In the genomic region with DNA sequence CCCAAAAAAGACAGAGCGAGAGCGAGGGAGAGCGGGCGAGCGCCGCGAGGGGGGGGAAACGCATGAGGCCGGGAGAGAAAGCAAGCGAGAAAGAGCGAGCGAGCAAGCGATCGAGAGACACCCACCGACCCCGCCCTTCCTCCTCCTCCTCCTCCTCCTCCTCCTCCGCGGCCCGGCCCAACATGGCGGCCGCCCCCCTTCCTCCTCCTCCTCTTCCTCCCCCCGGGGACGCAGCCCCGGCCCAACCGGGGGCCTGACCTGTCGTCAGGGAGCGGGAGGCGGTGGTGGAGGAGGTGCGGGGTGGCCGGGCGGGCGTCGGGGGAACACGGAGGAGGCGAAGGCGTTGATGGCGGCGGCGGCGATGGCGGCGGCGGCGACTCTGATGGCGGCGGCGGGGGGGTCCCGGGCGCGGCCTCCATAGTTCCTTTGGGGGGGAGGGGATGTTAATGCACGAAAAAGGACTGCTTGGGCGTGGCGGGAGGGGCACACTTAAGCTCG, we compare ENCODE assay signal across 8 cellular contexts. TPM values are rescaled to one million over a fixed set of nuclear protein-coding genes. Genes with fewer than 3 reads are reported as not detected.
DNase-seq lines count a peak whose midpoint lies in the region; ATAC-seq and TF ChIP-seq lines count a peak whose summit lies in the region.

No MANE protein-coding gene starts in this region.

- peak overlapping the region; percentile 77 for H2AFZ ChIP-seq in neuronal stem cell (ENCODE audit: low read length)

- H3K4ac ChIP-seq in neuronal stem cell (ENCODE audit: low read length), result peak overlapping the region; percentile 60

- DNase-seq in BJ (ENCODE audit: low read depth) (no peak), GM20000 (ENCODE audit: low spot score) (peak; percentile 83), Kasumi-1 (lab: John Stamatoyannopoulos, UW) (peak; percentile 71 to 73), SJCRH30 (peak; percentile 79 to 82), neuronal stem cell (ENCODE audit: low spot score) (peak; percentile 72)
- DNase-seq in activated naive CD4-positive, alpha-beta T cell (lab: John Stamatoyannopoulos, UW), result peak; percentile 61 to 88 (median 80)

- H2BK5ac ChIP-seq in neuronal stem cell (ENCODE audit: low read length), result peak overlapping the region; percentile 95

- no peak for TF ChIP-seq EP300 in gastroesophageal sphincter (IDR thresholded peaks at IDR 0.05)

- H2BK120ac ChIP-seq in neuronal stem cell (ENCODE audit: low read depth, low read length), result peak overlapping the region; percentile 88

- POLR2A ChIA-PET in BJ (lab: Charles Lee), result no interaction called here

- ATAC-seq in gastroesophageal sphincter, result peak; percentile 45

- H3K4me1 ChIP-seq in SJCRH30, result peaks cover 8% of the 10 kb centered on the region; the same call in 1 of the 2 replicates
- H3K4me1 ChIP-seq in gastroesophageal sphincter, result peaks cover 6 to 46% (median 16%) of the 10 kb centered on the region in 3 donors
- peaks cover 8 to 22% of the 10 kb centered on the region in 2 donors for H3K4me1 ChIP-seq in neuronal stem cell (ENCODE audit: control insufficient read depth in 2 of 2, insufficient read depth in 1 of 2, low read depth in 1 of 2, low read length in 2 of 2)
- peaks cover 7 to 44% (median 38%) of the 10 kb centered on the region in 5 donors for H3K4me1 ChIP-seq in subcutaneous abdominal adipose tissue (ENCODE audit: control insufficient read depth in 5 of 5, insufficient read depth in 5 of 5, low read length in 5 of 5)

- no peaks in the 10 kb centered on the region for H3K27me3 ChIP-seq in BJ (ENCODE audit: control insufficient read depth, insufficient read depth, low read length)
- H3K27me3 ChIP-seq in SJCRH30, result no peaks in the 10 kb centered on the region
- no peaks in the 10 kb centered on the region for H3K27me3 ChIP-seq in gastroesophageal sphincter
- no peaks in the 10 kb centered on the region for H3K27me3 ChIP-seq in neuronal stem cell (ENCODE audit: control insufficient read depth in 3 of 3, insufficient read depth in 3 of 3, low read depth in 1 of 3, low read length in 3 of 3)
- H3K27me3 ChIP-seq in subcutaneous abdominal adipose tissue (ENCODE audit: control insufficient read depth in 5 of 5, insufficient read depth in 4 of 5, low read length in 5 of 5), result no peaks in the 10 kb centered on the region

- H3K27ac ChIP-seq in SJCRH30 (peak overlapping the region; percentile 99), gastroesophageal sphincter (peak overlapping the region; percentile 99 to 100 (median 100)), neuronal stem cell (replicated peaks; ENCODE audit: low read length) (peak overlapping the region; percentile 93), subcutaneous abdominal adipose tissue (ENCODE audit: low read depth, low read length) (peak overlapping the region; percentile 100)

- peak; percentile 82 to 83 for TF ChIP-seq POLR2A in gastroesophageal sphincter (IDR thresholded peaks at IDR 0.05)

- no peak overlapping the region for H2BK15ac ChIP-seq in neuronal stem cell (ENCODE audit: low read length)

- peak overlapping the region; percentile 85 for H3K14ac ChIP-seq in neuronal stem cell (ENCODE audit: low read length)

- no peak overlapping the region for H4K8ac ChIP-seq in neuronal stem cell (ENCODE audit: low read depth, low read length)

- peaks cover 4% of the 10 kb centered on the region; the same call in 1 of the 2 replicates for H3K36me3 ChIP-seq in BJ (ENCODE audit: control insufficient read depth, insufficient read depth, low read length)
- H3K36me3 ChIP-seq in SJCRH30, result peaks cover 9% of the 10 kb centered on the region; the same call in 1 of the 2 replicates
- H3K36me3 ChIP-seq in gastroesophageal sphincter, result no peaks in the 10 kb centered on the region
- peaks cover 0 to 34% of the 10 kb centered on the region in 2 donors for H3K36me3 ChIP-seq in neuronal stem cell (replicated peaks in 1 of 2; ENCODE audit: control insufficient read depth in 2 of 2, insufficient read depth in 2 of 2, low read length in 2 of 2)
- H3K36me3 ChIP-seq in subcutaneous abdominal adipose tissue (ENCODE audit: control insufficient read depth in 5 of 5, insufficient read depth in 5 of 5, low read length in 5 of 5), result no peaks in the 10 kb centered on the region

- H3K9ac ChIP-seq in neuronal stem cell (ENCODE audit: low read depth, low read length, poor library complexity) (peak overlapping the region; percentile 91), subcutaneous abdominal adipose tissue (ENCODE audit: low read length in 5 of 5) (peak overlapping the region; percentile 73 to 100 (median 100))

- peak overlapping the region; percentile 99 for H4K91ac ChIP-seq in neuronal stem cell (ENCODE audit: low read depth, low read length, poor library complexity)

- H2BK12ac ChIP-seq in neuronal stem cell (ENCODE audit: low read length), result no peak overlapping the region

- H2AK5ac ChIP-seq in neuronal stem cell (ENCODE audit: low read depth, low read length), result peak overlapping the region; percentile 100

- no peak for TF ChIP-seq CTCF in BJ (IDR thresholded peaks at IDR 0.05; ENCODE audit: insufficient read depth, low read depth, low read length)
- TF ChIP-seq CTCF in GM20000 (IDR thresholded peaks at IDR 0.05; ENCODE audit: extremely low read depth, missing control alignments), result no peak
- no peak for TF ChIP-seq CTCF in gastroesophageal sphincter (IDR thresholded peaks at IDR 0.05)

- peak overlapping the region; percentile 86 for H3K4me2 ChIP-seq in neuronal stem cell (ENCODE audit: insufficient read depth, low read length, poor library complexity, severe bottlenecking)

- CTCF ChIA-PET in BJ (lab: Yijun Ruan, JAX), result interaction anchor here (0.7 to 1.0 kb wide), 2 partner anchors 10 to 49 kb away, joined by 3 read pairs; no protein-coding TSS in a partner anchor

- H3K4me3 ChIP-seq in BJ (ENCODE audit: low read depth, low read length) (peak overlapping the region; percentile 73), SJCRH30 (peak overlapping the region; percentile 83), gastroesophageal sphincter (peak overlapping the region; percentile 76 to 96), neuronal stem cell (ENCODE audit: low read length in 2 of 2) (peak overlapping the region; percentile 64 to 90), subcutaneous abdominal adipose tissue (ENCODE audit: low read depth in 1 of 5, low read length in 5 of 5) (peak overlapping the region; percentile 48 to 96 (median 90))

- no peaks in the 10 kb centered on the region for H3K79me1 ChIP-seq in neuronal stem cell (ENCODE audit: low read depth, low read length)

- peak overlapping the region; percentile 100 for H3K18ac ChIP-seq in neuronal stem cell (ENCODE audit: low read length)

- peak overlapping the region; percentile 98 for H3K23ac ChIP-seq in neuronal stem cell (ENCODE audit: low read depth, low read length, poor library complexity)

- WGBS in gastroesophageal sphincter (ENCODE audit: low coverage in 1 of 2), 2 donors, result 2% methylated on average over 19 of the region's 54 CpGs; no CpG with 5 or more reads in 1 of the 2 donors
- no CpG with 5 or more reads among the region's 54 CpGs for WGBS in neuronal stem cell (ENCODE audit: extremely low coverage in 2 of 2, insufficient read length in 2 of 2, insufficient replicate concordance in 1 of 2), 2 donors

- H3K9me3 ChIP-seq in SJCRH30 (replicated peaks), result no peaks in the 10 kb centered on the region
- H3K9me3 ChIP-seq in gastroesophageal sphincter, result no peaks in the 10 kb centered on the region
- no peaks in the 10 kb centered on the region for H3K9me3 ChIP-seq in neuronal stem cell (replicated peaks in 1 of 2; ENCODE audit: control insufficient read depth in 2 of 2, insufficient read depth in 1 of 2, low read depth in 1 of 2, low read length in 2 of 2)
- H3K9me3 ChIP-seq in subcutaneous abdominal adipose tissue (ENCODE audit: control insufficient read depth in 5 of 5, low read length in 5 of 5), result no peaks in the 10 kb centered on the region

RNA-seq across cellular contexts. Expression of a gene that starts 1.4 kb away (rescaled TPM):
- 3.3 and 4.3 TPM in 2 replicates for polyA plus RNA-seq in BJ (2011; rRNA removed)
- 7.1 and 10.1 TPM in 2 replicates for polyA minus RNA-seq in BJ (2011; rRNA and poly(A)+ RNA removed)
- total RNA-seq in SJCRH30 (2014; rRNA removed; shearing (Covaris generic)), result 19.4 and 21.2 TPM in 2 replicates
- 10 to 100 TPM; 22.5 to 28.7 (median 24.9) TPM for total RNA-seq in gastroesophageal sphincter
- 19.2 TPM for polyA plus RNA-seq in neuronal stem cell (2013, experiment 1 of 2)
- polyA plus RNA-seq in neuronal stem cell (2013, experiment 2 of 2), result 19.1 TPM

RNA-seq across cellular contexts. Expression of a gene that starts 18.4 kb away (rescaled TPM):
- 138 and 156 TPM in 2 replicates for polyA plus RNA-seq in BJ (2011; rRNA removed)
- polyA minus RNA-seq in BJ (2011; rRNA and poly(A)+ RNA removed), result 50.1 and 64.5 TPM in 2 replicates
- total RNA-seq in SJCRH30 (2014; rRNA removed; shearing (Covaris generic)), result 202 and 219 TPM in 2 replicates
- 100 to 1,000 TPM; 134 to 157 (median 153) TPM for total RNA-seq in gastroesophageal sphincter
- polyA plus RNA-seq in neuronal stem cell (2013, experiment 1 of 2), result 238 TPM
- 232 TPM for polyA plus RNA-seq in neuronal stem cell (2013, experiment 2 of 2)
